Comparison of ENCODE assay signal across 8 cellular contexts in genomic region chr14:50521912-50522341, GRCh38. TPM values are rescaled to one million over a fixed set of nuclear protein-coding genes. Genes with fewer than 3 reads are reported as not detected.
DNase-seq lines count a peak whose midpoint lies in the region; ATAC-seq lines count a peak whose summit lies in the region.

No MANE protein-coding gene starts in this region.

- no peaks in the 10 kb centered on the region for H3K27me3 ChIP-seq in H7 (ENCODE audit: control insufficient read depth, insufficient read depth, low read length)

- no peak overlapping the region for H3K4me3 ChIP-seq in H7 (ENCODE audit: insufficient read depth, low read depth, low read length)

- peak; percentile 55 for DNase-seq in SW480 (ENCODE audit: low spot score)
- DNase-seq in lung microvascular endothelial cell (ENCODE audit: low read depth in 2 of 2): peak; percentile 16 to 74
- no peak for DNase-seq in NCI-H1048 (lab: John Stamatoyannopoulos, UW)
- no peak for DNase-seq in superior temporal gyrus (ENCODE audit: extremely low spot score)
- no peak for DNase-seq in H7
- no peak for DNase-seq in activated CD4-positive, CD25-positive, alpha-beta regulatory T cell treated with anti-CD3 and anti-CD28 coated beads, Interleukin-2, amount 50 U/mL, for 72 hours

- ATAC-seq in GM18870 (IDR thresholded peaks at IDR 0.05; ENCODE audit: unreplicated experiment): peak; percentile 57
- ATAC-seq in HG02623 (IDR thresholded peaks at IDR 0.05; ENCODE audit: unreplicated experiment): peak; percentile 58

- no peaks in the 10 kb centered on the region for H3K36me3 ChIP-seq in H7 (replicated peaks; ENCODE audit: control insufficient read depth, insufficient read depth, low read length)

RNA-seq across cellular contexts. Expression of gene MAP4K5, which starts 10.4 kb away (rescaled TPM):
- 30.9 and 53.6 TPM in 2 replicates for total RNA-seq in lung microvascular endothelial cell
- 17.2 and 27.4 TPM in 2 replicates for total RNA-seq in H7 (2014; rRNA removed; shearing (Covaris generic))

RNA-seq across cellular contexts. Expression of gene ATL1, which starts 38.0 kb away (rescaled TPM):
- 0.40 and 0.87 TPM in 2 replicates for total RNA-seq in lung microvascular endothelial cell
- 1.9 and 2.8 TPM in 2 replicates for total RNA-seq in H7 (2014; rRNA removed; shearing (Covaris generic))

Comparison
In these comparisons a context has a peak if more than half of its experiments do, and no peak if none do; other contexts are left out.
1. DNase-seq: peak in SW480 (single experiment) and lung microvascular endothelial cell (2 of 2); none in NCI-H1048 (single experiment), superior temporal gyrus (single experiment), H7 (single experiment) and activated CD4-positive, CD25-positive, alpha-beta regulatory T cell treated with anti-CD3 and anti-CD28 coated beads, Interleukin-2, amount 50 U/mL, for 72 hours (single experiment).